In the genomic region with DNA sequence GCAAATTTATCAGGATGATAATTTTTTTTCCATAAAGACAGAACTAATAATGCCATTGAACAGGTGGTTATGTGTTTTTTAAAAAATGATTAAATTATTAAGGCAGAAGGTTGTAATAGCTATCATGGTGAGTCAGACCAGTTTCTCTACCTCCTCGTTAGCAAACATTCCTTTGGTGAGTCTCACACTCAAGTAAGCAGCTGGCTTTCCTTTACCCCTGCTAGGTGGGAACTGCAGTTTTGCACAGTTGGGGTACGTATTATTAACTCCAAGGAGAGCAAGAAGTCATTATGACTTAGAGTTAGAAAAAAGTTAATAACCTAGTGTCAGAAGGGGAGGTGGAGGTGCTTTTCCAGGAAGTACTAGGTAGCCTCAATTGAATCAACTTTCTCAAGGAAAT, we compare ENCODE assay signal across 10 cellular contexts.
DNase-seq lines count a peak whose midpoint lies in the region; ATAC-seq and TF ChIP-seq lines count a peak whose summit lies in the region.
"Had no signal": no experiment of that assay in that cellular context is flagged by ENCODE, and none has a peak within 500 bp of the region (broad histone marks: within the 10 kb centered on the region; RNA-seq: fewer than 3 reads in every experiment).

No MANE protein-coding gene starts in this region.

- H3F3A ChIP-seq in GM23248 (ENCODE audit: insufficient read depth), result peaks cover 22% of the 10 kb centered on the region

- H2AFZ ChIP-seq in GM23248, result no peak overlapping the region

- CTCF ChIA-PET in CD8-positive, alpha-beta memory T cell (lab: Charles Lee), result interaction anchor here (1.1 kb wide), 1 partner anchor 199 kb away, joined by 4 read pairs; no protein-coding TSS in a partner anchor

- no peak overlapping the region for H3K9ac ChIP-seq in GM23248

- peak overlapping the region; percentile 77 for H3K4me2 ChIP-seq in GM23248 (ENCODE audit: unreplicated experiment)

- H3K27me3 ChIP-seq in GM23248 (replicated peaks; ENCODE audit: insufficient read depth), result no peaks in the 10 kb centered on the region
- no peaks in the 10 kb centered on the region for H3K27me3 ChIP-seq in RWPE2 (ENCODE audit: insufficient read depth, poor library complexity, severe bottlenecking)
- H3K27me3 ChIP-seq in CD8-positive, alpha-beta memory T cell (ENCODE audit: insufficient read depth, low read length, poor library complexity, severe bottlenecking), result no peaks in the 10 kb centered on the region

- no peak overlapping the region for H3K4me3 Mint-ChIP-seq in CD8-positive, alpha-beta memory T cell
- H3K4me3 Mint-ChIP-seq: activated CD4-positive, alpha-beta T cell treated with anti-CD3 and anti-CD28 coated beads, Interleukin-2, amount 10 ng/mL, durations not matched to agents 7 days and 5 days had no signal

- WGBS in GM23248 (ENCODE audit: low coverage in 1 of 2, low lambda C conversion rate in 2 of 2, missing lambda C conversion rate in 2 of 2), 2 experiments, result 3 to 17% methylated on average over 2 of the region's 2 CpGs

- H3K27ac ChIP-seq in GM23248, result peak overlapping the region; percentile 48
- peak overlapping the region; percentile 86 for H3K27ac ChIP-seq in RWPE2 (ENCODE audit: poor library complexity, severe bottlenecking)
- no peak overlapping the region for H3K27ac ChIP-seq in CD8-positive, alpha-beta memory T cell (ENCODE audit: low read depth, low read length)

- no peaks in the 10 kb centered on the region for H3K36me3 ChIP-seq in GM23248 (ENCODE audit: low read depth)
- no peaks in the 10 kb centered on the region for H3K36me3 ChIP-seq in RWPE2 (ENCODE audit: low read depth)
- H3K36me3 ChIP-seq in CD8-positive, alpha-beta memory T cell (ENCODE audit: insufficient read depth, low read length), result no peaks in the 10 kb centered on the region

- POLR2A ChIA-PET in CD8-positive, alpha-beta memory T cell (lab: Charles Lee), result no interaction called here

- no peaks in the 10 kb centered on the region for H3K4me1 Mint-ChIP-seq in CD8-positive, alpha-beta memory T cell
- H3K4me1 Mint-ChIP-seq: activated CD4-positive, alpha-beta T cell treated with anti-CD3 and anti-CD28 coated beads, Interleukin-2, amount 10 ng/mL, durations not matched to agents 7 days and 5 days had no signal

- H3K9me3 ChIP-seq in GM23248 (ENCODE audit: low read depth) (no peaks in the 10 kb centered on the region), RWPE2 (ENCODE audit: severe bottlenecking) (no peaks in the 10 kb centered on the region)
- no peaks in the 10 kb centered on the region for H3K9me3 ChIP-seq in CD8-positive, alpha-beta memory T cell (ENCODE audit: low read length)

- H3K27me3 Mint-ChIP-seq in CD8-positive, alpha-beta memory T cell, result peaks cover under 1 to 11% of the 10 kb centered on the region in 2 donors

- no peak overlapping the region for H3K27ac Mint-ChIP-seq in CD8-positive, alpha-beta memory T cell
- H3K27ac Mint-ChIP-seq: activated CD4-positive, alpha-beta T cell treated with anti-CD3 and anti-CD28 coated beads, Interleukin-2, amount 10 ng/mL, durations not matched to agents 7 days and 5 days; activated naive CD4-positive, alpha-beta T cell treated with anti-CD3 and anti-CD28 coated beads, Interleukin-2, amount 50 U/mL, for 72 hours had no signal

- DNase-seq in GM23248 (peak; percentile 83), RWPE2 (ENCODE audit: low spot score) (no peak), fibroblast of pulmonary artery (ENCODE audit: low read depth) (peak; percentile 16), renal cortical epithelial cell (ENCODE audit: low read depth) (peak; percentile 98), GM20000 (ENCODE audit: low spot score) (no peak), SIG-M5 treated with dmso at 0.1 percent for 504 hours (lab: John Stamatoyannopoulos, UW; ENCODE audit: unreplicated experiment) (no peak)
- no peak for DNase-seq in CD8-positive, alpha-beta memory T cell
- DNase-seq: activated CD4-positive, alpha-beta T cell treated with anti-CD3 and anti-CD28 coated beads, Interleukin-2, amount 10 ng/mL, durations not matched to agents 7 days and 5 days had no signal

- TF ChIP-seq CTCF in RWPE2 (IDR thresholded peaks at IDR 0.05; ENCODE audit: poor library complexity, severe bottlenecking) (no peak), fibroblast of pulmonary artery (IDR thresholded peaks at IDR 0.05; ENCODE audit: low read length, missing control alignments) (no peak), GM20000 (IDR thresholded peaks at IDR 0.05; ENCODE audit: extremely low read depth, missing control alignments) (no peak)

- H3K4me1 ChIP-seq in GM23248 (ENCODE audit: insufficient read depth), result peaks cover 32% of the 10 kb centered on the region
- peaks cover 30% of the 10 kb centered on the region for H3K4me1 ChIP-seq in RWPE2 (ENCODE audit: insufficient read depth, poor library complexity, severe bottlenecking)
- H3K4me1 ChIP-seq in CD8-positive, alpha-beta memory T cell (ENCODE audit: insufficient read depth, low read length), result no peaks in the 10 kb centered on the region

- ATAC-seq in RWPE2 (ENCODE audit: low read depth), result peak; percentile 96
- no peak for ATAC-seq in HG03196 (IDR thresholded peaks at IDR 0.05; ENCODE audit: unreplicated experiment)
- ATAC-seq: activated naive CD4-positive, alpha-beta T cell treated with anti-CD3 and anti-CD28 coated beads, Interleukin-2, amount 50 U/mL, for 72 hours had no signal

- in situ Hi-C loops in GM23248 (cut with MboI), result no loop called here

- H3K4me3 ChIP-seq in GM23248, result peak overlapping the region; percentile 47
- no peak overlapping the region for H3K4me3 ChIP-seq in RWPE2 (ENCODE audit: severe bottlenecking)
- H3K4me3 ChIP-seq in fibroblast of pulmonary artery (replicated peaks; ENCODE audit: low read depth, low read length), result no peak overlapping the region
- H3K4me3 ChIP-seq in CD8-positive, alpha-beta memory T cell (ENCODE audit: low read length), result no peak overlapping the region

- no peaks in the 10 kb centered on the region for H3K9me3 Mint-ChIP-seq in CD8-positive, alpha-beta memory T cell
- H3K9me3 Mint-ChIP-seq: activated CD4-positive, alpha-beta T cell treated with anti-CD3 and anti-CD28 coated beads, Interleukin-2, amount 10 ng/mL, durations not matched to agents 7 days and 5 days had no signal

- no peaks in the 10 kb centered on the region for H4K20me1 ChIP-seq in GM23248 (ENCODE audit: insufficient read depth)

- no peaks in the 10 kb centered on the region for H3K9me2 ChIP-seq in GM23248 (ENCODE audit: insufficient read depth)

- no peaks in the 10 kb centered on the region for H3K36me3 Mint-ChIP-seq in CD8-positive, alpha-beta memory T cell
- H3K36me3 Mint-ChIP-seq: activated naive CD4-positive, alpha-beta T cell treated with anti-CD3 and anti-CD28 coated beads, Interleukin-2, amount 50 U/mL, for 72 hours had no signal

- H3K79me2 ChIP-seq in GM23248 (ENCODE audit: insufficient read depth), result no peaks in the 10 kb centered on the region

Comparison
In these comparisons a context has a peak if more than half of its experiments do, and no peak if none do; other contexts are left out.
1. DNase-seq: peak in GM23248 (single experiment), fibroblast of pulmonary artery (single experiment) and renal cortical epithelial cell (single experiment); none in RWPE2 (single experiment), CD8-positive, alpha-beta memory T cell (0 of 5), GM20000 (single experiment) and SIG-M5 treated with dmso at 0.1 percent for 504 hours (single experiment).